8 cellular contexts compared by ENCODE assay signal in genomic region chr9:90894956-90895687, GRCh38.
DNase-seq lines count a peak whose midpoint lies in the region; ATAC-seq and TF ChIP-seq lines count a peak whose summit lies in the region.

No MANE protein-coding gene starts in this region.

- H4K20me1 ChIP-seq in PC-9 (ENCODE audit: insufficient read depth) = no peaks in the 10 kb centered on the region

- POLR2A ChIA-PET in PC-9 (lab: Charles Lee; ENCODE audit: unreplicated experiment) = no interaction called here

- no peak overlapping the region for H3K4me3 ChIP-seq in heart right ventricle
- no peak overlapping the region for H3K4me3 ChIP-seq in PC-9
- no peak overlapping the region for H3K4me3 ChIP-seq in fibroblast of villous mesenchyme (ENCODE audit: low read depth, low read length)
- H3K4me3 ChIP-seq in upper lobe of left lung = no peak overlapping the region

- H3K4me2 ChIP-seq in PC-9 = no peak overlapping the region

- H3K36me3 ChIP-seq in heart right ventricle = peaks cover 0 to 74% (median 0%) of the 10 kb centered on the region in 9 donors
- no peaks in the 10 kb centered on the region for H3K36me3 ChIP-seq in PC-9 (ENCODE audit: low read depth)
- peaks cover 0 to 3% (median under 1%) of the 10 kb centered on the region in 4 donors for H3K36me3 ChIP-seq in upper lobe of left lung

- ATAC-seq in heart right ventricle (no peak), Right ventricle myocardium superior (ENCODE audit: poor library complexity) (no peak), upper lobe of left lung (ENCODE audit: low FRiP score in 2 of 2) (no peak), HG02588 (IDR thresholded peaks at IDR 0.05; ENCODE audit: unreplicated experiment) (no peak), GM18868 (IDR thresholded peaks at IDR 0.05; ENCODE audit: unreplicated experiment) (no peak), HG02885 (IDR thresholded peaks at IDR 0.05; ENCODE audit: poor library complexity, unreplicated experiment) (no peak)

- no TSS peak for BruUV-seq in PC-9 (replicated peaks; lab: Mats Ljungman, UMichigan)

- WGBS in heart right ventricle, 2 donors = 82 to 84% methylated on average over 16 of the region's 16 CpGs
- 88 to 92% methylated on average over 16 of the region's 16 CpGs for WGBS in upper lobe of left lung, 2 donors

- no peak for TF ChIP-seq EP300 in upper lobe of left lung (IDR thresholded peaks at IDR 0.05)

- H3K9me2 ChIP-seq in PC-9 (ENCODE audit: insufficient read depth) = no peaks in the 10 kb centered on the region

- TF ChIP-seq CTCF in heart right ventricle (IDR thresholded peaks at IDR 0.05) = peak in 8 of 9 donors; percentile 11 to 46 (median 36)
- peak; percentile 71 for TF ChIP-seq CTCF in PC-9 (conservative IDR thresholded peaks at IDR 0.05)
- TF ChIP-seq CTCF in fibroblast of villous mesenchyme (IDR thresholded peaks at IDR 0.05; ENCODE audit: insufficient read depth, low read depth, low read length) = peak; percentile 61
- TF ChIP-seq CTCF in upper lobe of left lung (IDR thresholded peaks at IDR 0.05) = peak in 4 of 6 experiments; percentile 22 to 35 (median 29)

- no peak overlapping the region for H3K27ac ChIP-seq in heart right ventricle
- no peak overlapping the region for H3K27ac ChIP-seq in PC-9
- H3K27ac ChIP-seq in upper lobe of left lung = no peak overlapping the region

- intact Hi-C loops in heart right ventricle (cut with DNase I) = no loop called here
- intact Hi-C loops in Right ventricle myocardium superior (cut with DNase I) = no loop called here
- intact Hi-C loops in PC-9 (cut with micrococcal nuclease; ENCODE audit: unreplicated experiment) = no loop called here

- TF ChIP-seq POLR2A in upper lobe of left lung (IDR thresholded peaks at IDR 0.05) = no peak

- CTCF ChIA-PET in PC-9 (lab: Charles Lee) = no interaction called here

- no peak overlapping the region for H2AFZ ChIP-seq in PC-9

- H3F3A ChIP-seq in PC-9 (ENCODE audit: insufficient read depth, low read depth) = no peaks in the 10 kb centered on the region

- DNase-seq in heart right ventricle (no peak), Right ventricle myocardium superior (no peak), PC-9 (peak in 1 of 2 experiments; percentile 15), fibroblast of villous mesenchyme (ENCODE audit: low read depth) (no peak), upper lobe of left lung (no peak)

- H3K4me1 ChIP-seq in heart right ventricle = peaks cover 0 to 5% (median 0%) of the 10 kb centered on the region in 9 donors
- no peaks in the 10 kb centered on the region for H3K4me1 ChIP-seq in PC-9 (replicated peaks; ENCODE audit: insufficient read depth)
- no peaks in the 10 kb centered on the region for H3K4me1 ChIP-seq in upper lobe of left lung

- H3K27me3 ChIP-seq in heart right ventricle (peaks cover 0 to 16% (median 0%) of the 10 kb centered on the region in 7 donors), PC-9 (ENCODE audit: insufficient read depth, low read depth) (no peaks in the 10 kb centered on the region), upper lobe of left lung (no peaks in the 10 kb centered on the region)

- H3K9me3 ChIP-seq in heart right ventricle = no peaks in the 10 kb centered on the region
- no peaks in the 10 kb centered on the region for H3K9me3 ChIP-seq in PC-9 (ENCODE audit: insufficient read depth, low read depth)
- H3K9me3 ChIP-seq in upper lobe of left lung = no peaks in the 10 kb centered on the region

- H3K79me2 ChIP-seq in PC-9 (ENCODE audit: low read depth) = no peaks in the 10 kb centered on the region
